26 cellular contexts compared by ENCODE assay signal in genomic region chr13:97165527-97166425, GRCh38. TPM values are rescaled to one million over a fixed set of nuclear protein-coding genes. Genes with fewer than 3 reads are reported as not detected.
A peak's percentile ranks its signal among the peaks of the same experiment; 100 is the strongest.
DNase-seq lines count a peak whose midpoint lies in the region; ATAC-seq, FAIRE-seq and TF ChIP-seq lines count a peak whose summit lies in the region.
"Had no signal": no experiment of that assay in that cellular context is flagged by ENCODE, and none has a peak within 500 bp of the region (broad histone marks: within the 10 kb centered on the region; RNA-seq: fewer than 3 reads in every experiment).

No MANE protein-coding gene starts in this region.

- POLR2A ChIA-PET in A549 (lab: Yijun Ruan, JAX) = no interaction called here
- POLR2A ChIA-PET in PC-3 (lab: Charles Lee; ENCODE audit: unreplicated experiment) = no interaction called here

- H3K27ac ChIP-seq in A549 = peak overlapping the region in 1 of 2 experiments; percentile 24; a peak in 1 of 6 replicates
- no peak overlapping the region for H3K27ac ChIP-seq in PC-3 (ENCODE audit: low read length)
- H3K27ac ChIP-seq in liver (ENCODE audit: low read depth in 1 of 2, low read length in 2 of 2) = no peak overlapping the region
- H3K27ac ChIP-seq: coronary artery, SJCRH30 had no signal

- CTCF ChIA-PET in A549 (lab: Yijun Ruan, JAX) (no interaction called here), PC-3 (lab: Charles Lee) (no interaction called here)

- 57% methylated on average over 2 of the region's 2 CpGs for WGBS in A549 (ENCODE audit: missing lambda C conversion rate)
- 90% methylated on average over 2 of the region's 2 CpGs for WGBS in liver

- H3K4me3 ChIP-seq in A549 (no peak overlapping the region), PC-3 (ENCODE audit: low read length) (no peak overlapping the region), liver (ENCODE audit: low read depth in 1 of 3, low read length in 3 of 3) (no peak overlapping the region)
- H3K4me3 ChIP-seq: coronary artery, SJCRH30 had no signal

- TF ChIP-seq EP300 in A549 (IDR thresholded peaks at IDR 0.05) = no peak

- no peaks in the 10 kb centered on the region for H3F3A ChIP-seq in PC-3 (ENCODE audit: low read length, unreplicated experiment)

- TF ChIP-seq RAD21 in A549 (conservative IDR thresholded peaks at IDR 0.05 in 1 of 2, IDR thresholded peaks at IDR 0.05 in 1 of 2) = no peak
- TF ChIP-seq RAD21 in liver (IDR thresholded peaks at IDR 0.05) = peak; percentile 22 to 25

- H3K9me3 ChIP-seq in A549 (no peaks in the 10 kb centered on the region), PC-3 (ENCODE audit: low read length) (no peaks in the 10 kb centered on the region), liver (ENCODE audit: control insufficient read depth in 4 of 4, low read length in 3 of 4) (no peaks in the 10 kb centered on the region)
- H3K9me3 ChIP-seq: SJCRH30 had no signal

- DNase-seq in A549 (ENCODE audit: low read depth in 1 of 2, low spot score in 1 of 2) = peak in 1 of 2 experiments; percentile 56
- peak; percentile 15 for DNase-seq in HuH-7.5 (ENCODE audit: low spot score)
- peak; percentile 22 for DNase-seq in PC-3
- DNase-seq in GM20000 (ENCODE audit: low spot score) = no peak
- no peak for DNase-seq in GF-D8 (lab: John Stamatoyannopoulos, UW)
- DNase-seq in NCI-H2081 treated with DMSO at 0.1 percent for 48 hours (lab: John Stamatoyannopoulos, UW) = no peak
- DNase-seq in hepatic stellate cell (ENCODE audit: low spot score) = no peak
- DNase-seq: activated CD4-positive, CD25-positive, alpha-beta regulatory T cell treated with anti-CD3 and anti-CD28 coated beads, Interleukin-2, amount 50 U/mL, for 72 hours; activated CD8-positive, alpha-beta T cell treated with anti-CD3 and anti-CD28 coated beads, Interleukin-2, amount 10 ng/mL, durations not matched to agents 7 days and 5 days; activated naive CD4-positive, alpha-beta T cell; activated T-cell treated with anti-CD3 and anti-CD28 coated beads, Interleukin-2, amount 50 U/mL, for 1 hour; amniotic stem cell; H7; kidney glomerular epithelial cell; naive thymus-derived CD8-positive, alpha-beta T cell; NCI-H187 treated with DMSO at 0.1 percent for 48 hours; right cardiac atrium; SJCRH30; T-cell had no signal

- no peaks in the 10 kb centered on the region for H3K79me2 ChIP-seq in PC-3 (ENCODE audit: low read length)

- H3K9ac ChIP-seq in PC-3 (ENCODE audit: low read length) (no peak overlapping the region), liver (ENCODE audit: low read depth in 1 of 2, low read length in 2 of 2) (peak overlapping the region in 1 of 2 donors; percentile 56)

- H3K27me3 ChIP-seq in PC-3 (ENCODE audit: low read length) = no peaks in the 10 kb centered on the region
- H3K27me3 ChIP-seq in liver (ENCODE audit: control insufficient read depth in 4 of 4, insufficient read depth in 4 of 4, low read length in 3 of 4) = no peaks in the 10 kb centered on the region
- H3K27me3 ChIP-seq: SJCRH30 had no signal

- ATAC-seq in A549 = peak in 1 of 2 experiments; percentile 90; a peak in 3 of 6 replicates
- ATAC-seq in PC-3 = peak; percentile 60
- ATAC-seq: activated CD8-positive, alpha-beta T cell treated with anti-CD3 and anti-CD28 coated beads, Interleukin-2, amount 10 ng/mL, durations not matched to agents 7 days and 5 days; naive thymus-derived CD8-positive, alpha-beta T cell; T-cell had no signal

- no peak overlapping the region for H2AFZ ChIP-seq in PC-3 (ENCODE audit: low read length)

- FAIRE-seq in A549 (lab: Jason Lieb, UNC) = no peak
- FAIRE-seq: bronchial epithelial cell, D721Med, endometrium, GM18507, urothelium cell line had no signal

- intact Hi-C loops in PC-3 (cut with micrococcal nuclease) = no loop called here

- H3K9me2 ChIP-seq in PC-3 (replicated peaks; ENCODE audit: low read length) = no peaks in the 10 kb centered on the region

- H3K4me1 ChIP-seq in A549 (peaks cover 13% of the 10 kb centered on the region; the same call in 2 of the 3 replicates), PC-3 (ENCODE audit: insufficient read depth, low read length) (no peaks in the 10 kb centered on the region), liver (ENCODE audit: control insufficient read depth in 4 of 4, insufficient read depth in 4 of 4, low read length in 3 of 4) (peaks cover 0 to 9% (median 5%) of the 10 kb centered on the region in 4 donors)
- H3K4me1 ChIP-seq: SJCRH30 had no signal

- no peaks in the 10 kb centered on the region for H4K20me1 ChIP-seq in PC-3 (ENCODE audit: low read length)

- BruUV-seq in PC-3 (replicated peaks; lab: Mats Ljungman, UMichigan) = no TSS peak

- H3K36me3 ChIP-seq in PC-3 (ENCODE audit: low read depth, low read length) (no peaks in the 10 kb centered on the region), liver (ENCODE audit: control insufficient read depth in 4 of 4, insufficient read depth in 3 of 4, low read depth in 1 of 4, low read length in 3 of 4) (no peaks in the 10 kb centered on the region)
- H3K36me3 ChIP-seq: SJCRH30 had no signal

- TF ChIP-seq CTCF in A549 (IDR thresholded peaks at IDR 0.05) = no peak
- no peak for TF ChIP-seq CTCF in PC-3 (conservative IDR thresholded peaks at IDR 0.05; ENCODE audit: low read depth, low read length)
- no peak for TF ChIP-seq CTCF in liver (IDR thresholded peaks at IDR 0.05; ENCODE audit: low read depth, low read length, missing input control)
- no peak for TF ChIP-seq CTCF in GM20000 (IDR thresholded peaks at IDR 0.05; ENCODE audit: extremely low read depth, missing control alignments)

- H3K4me2 ChIP-seq in A549 (peak overlapping the region; percentile 52), PC-3 (ENCODE audit: low read length) (no peak overlapping the region)

- TF ChIP-seq POLR2A in A549 (IDR thresholded peaks at IDR 0.05; ENCODE audit: low read length) = no peak

TF ChIP-seq in A549, 52 proteins besides CTCF, POLR2A, EP300 and RAD21:
- TF ChIP-seq BHLHE40 (IDR thresholded peaks at IDR 0.05; ENCODE audit: low read depth, low read length) = no peak
- TF ChIP-seq GATA3 (IDR thresholded peaks at IDR 0.05; ENCODE audit: borderline replicate concordance) = peak; percentile 33; the same call in 1 of the 2 replicates

TF ChIP-seq in liver, 16 proteins besides CTCF, POLR2A, EP300 and RAD21:
- TF ChIP-seq SP1 (IDR thresholded peaks at IDR 0.05) (peak; percentile 16), FOXA1 (IDR thresholded peaks at IDR 0.05) (no peak), FOXA2 (IDR thresholded peaks at IDR 0.05) (peak; percentile 77), HNF4G (IDR thresholded peaks at IDR 0.05) (no peak)

RNA-seq across cellular contexts. Expression of gene MBNL2, which starts 56.4 kb away (rescaled TPM):
- polyA plus RNA-seq in A549 (2011; rRNA removed) (20.6 and 25.9 TPM in 2 replicates), A549 (2017; fragmentation: RNase III; extraction: RNeasy Plus Mini Kit Qiagen cat#74134 plus additional on column Dnase treatment) (15.4 to 21.3 TPM (median 18.7 TPM) in 3 replicates), liver (10 to 100 TPM; 32.5 to 41.0 TPM)
- polyA plus RNA-seq in A549 (2012; cell fraction: cytosol; rRNA removed) = 4.6 and 6.1 TPM in 2 replicates
- 6.1 and 8.6 TPM in 2 replicates for polyA plus RNA-seq in A549 (2012; cell fraction: nucleus; rRNA removed)
- polyA minus RNA-seq in A549 (2011; rRNA and poly(A)+ RNA removed) = 37.8 and 44.0 TPM in 2 replicates
- total RNA-seq in PC-3 (2014; rRNA removed) (10.3 and 17.8 TPM in 2 replicates), liver (10 to 100 TPM; 16.0 to 49.6 TPM)

Comparison
In these comparisons a context has a peak if more than half of its experiments do, and no peak if none do; other contexts are left out.
1. DNase-seq: peak in HuH-7.5 (single experiment) and PC-3 (single experiment); none in GM20000 (single experiment), GF-D8 (single experiment), NCI-H2081 treated with DMSO at 0.1 percent for 48 hours (single experiment) and hepatic stellate cell (single experiment).